20 cellular contexts compared by ENCODE assay signal in the genomic region with DNA sequence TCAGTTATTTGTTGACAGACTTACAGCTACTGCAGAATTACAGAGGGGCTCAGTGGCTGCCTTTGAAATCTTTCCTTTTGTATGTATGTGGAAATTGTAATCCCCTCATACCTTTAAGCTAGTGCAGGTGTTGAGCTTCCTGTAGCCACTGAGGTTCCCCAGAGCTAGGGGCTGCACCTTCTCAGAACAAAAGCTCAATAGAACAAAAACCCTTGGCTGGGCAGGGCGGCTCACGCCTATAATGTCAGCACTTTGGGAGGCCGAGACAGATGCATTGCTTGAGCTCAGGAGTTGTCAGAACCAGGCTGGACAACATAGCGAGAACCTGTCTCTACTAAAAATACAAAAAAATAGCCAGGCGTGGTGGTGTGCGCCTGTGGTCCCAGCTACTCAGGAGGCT. TPM values are rescaled to one million over a fixed set of nuclear protein-coding genes. Genes with fewer than 3 reads are reported as not detected.
DNase-seq lines count a peak whose midpoint lies in the region; ATAC-seq and TF ChIP-seq lines count a peak whose summit lies in the region.
"Had no signal": no experiment of that assay in that cellular context is flagged by ENCODE, and none has a peak within 500 bp of the region (broad histone marks: within the 10 kb centered on the region; RNA-seq: fewer than 3 reads in every experiment).

No MANE protein-coding gene starts in this region.

- H3K4me2 ChIP-seq in neural progenitor cell, result peak overlapping the region; percentile 39

- H3K9me3 Mint-ChIP-seq in endodermal cell, result no peaks in the 10 kb centered on the region
- H3K9me3 Mint-ChIP-seq in neural progenitor cell, result no peaks in the 10 kb centered on the region
- H3K9me3 Mint-ChIP-seq: CD8-positive, alpha-beta memory T cell had no signal

- H3K36me3 ChIP-seq in H7 (replicated peaks; ENCODE audit: control insufficient read depth, insufficient read depth, low read length) (no peaks in the 10 kb centered on the region), HUES64 (ENCODE audit: insufficient read depth, low read length) (no peaks in the 10 kb centered on the region), endodermal cell (ENCODE audit: control insufficient read depth, insufficient read depth, low read length) (peaks cover 3% of the 10 kb centered on the region), neural progenitor cell (no peaks in the 10 kb centered on the region), Peyer's patch (no peaks in the 10 kb centered on the region)
- H3K36me3 ChIP-seq: BE2C, HAP-1 had no signal

- no peak overlapping the region for H2AFZ ChIP-seq in neural progenitor cell (replicated peaks)
- H2AFZ ChIP-seq: GM23248 had no signal

- H3K4me3 ChIP-seq in H7 (ENCODE audit: insufficient read depth, low read depth, low read length) (no peak overlapping the region), HUES64 (ENCODE audit: low read length) (no peak overlapping the region), endodermal cell (ENCODE audit: low read length) (no peak overlapping the region), neural progenitor cell (no peak overlapping the region), Peyer's patch (no peak overlapping the region)
- H3K4me3 ChIP-seq: GM23248, HAP-1, K562 had no signal

- H3K27me3 ChIP-seq in H7 (ENCODE audit: control insufficient read depth, insufficient read depth, low read length), result no peaks in the 10 kb centered on the region
- H3K27me3 ChIP-seq in HUES64 (ENCODE audit: insufficient read depth, low read length), result no peaks in the 10 kb centered on the region
- no peaks in the 10 kb centered on the region for H3K27me3 ChIP-seq in endodermal cell (ENCODE audit: control insufficient read depth, insufficient read depth, low read length, poor library complexity, severe bottlenecking)
- no peaks in the 10 kb centered on the region for H3K27me3 ChIP-seq in neural progenitor cell
- H3K27me3 ChIP-seq in Peyer's patch, result no peaks in the 10 kb centered on the region
- H3K27me3 ChIP-seq: BE2C had no signal

- H3K36me3 Mint-ChIP-seq in endodermal cell (ENCODE audit: low read depth) (no peaks in the 10 kb centered on the region), neural progenitor cell (no peaks in the 10 kb centered on the region)
- H3K36me3 Mint-ChIP-seq: CD4-positive, CD25-positive, alpha-beta regulatory T cell; CD8-positive, alpha-beta memory T cell had no signal

- no peak overlapping the region for H3K9ac ChIP-seq in HUES64 (ENCODE audit: low read depth, low read length)
- no peak overlapping the region for H3K9ac ChIP-seq in endodermal cell (ENCODE audit: extremely low read depth, low read length, poor library complexity, severe bottlenecking)
- no peak overlapping the region for H3K9ac ChIP-seq in neural progenitor cell
- H3K9ac ChIP-seq: GM23248 had no signal

- peaks cover 20% of the 10 kb centered on the region for H3F3A ChIP-seq in neural progenitor cell (ENCODE audit: low read depth)

- H3K27me3 Mint-ChIP-seq in endodermal cell (ENCODE audit: insufficient read depth), result no peaks in the 10 kb centered on the region
- H3K27me3 Mint-ChIP-seq in neural progenitor cell (ENCODE audit: insufficient read depth, low read depth), result peaks cover 5% of the 10 kb centered on the region

- no peaks in the 10 kb centered on the region for H4K20me1 ChIP-seq in neural progenitor cell (ENCODE audit: low read depth)

- TF ChIP-seq CTCF in endodermal cell (conservative IDR thresholded peaks at IDR 0.05) (no peak), neural progenitor cell (IDR thresholded peaks at IDR 0.05) (no peak), Peyer's patch (IDR thresholded peaks at IDR 0.05) (no peak)

- no peak for TF ChIP-seq POLR2A in Peyer's patch (IDR thresholded peaks at IDR 0.05)

- H3K9me3 ChIP-seq in HUES64 (ENCODE audit: insufficient read depth, low read depth, low read length), result no peaks in the 10 kb centered on the region
- no peaks in the 10 kb centered on the region for H3K9me3 ChIP-seq in endodermal cell (ENCODE audit: control insufficient read depth, low read length)
- no peaks in the 10 kb centered on the region for H3K9me3 ChIP-seq in neural progenitor cell (ENCODE audit: low read depth)
- H3K9me3 ChIP-seq in Peyer's patch, result no peaks in the 10 kb centered on the region
- H3K9me3 ChIP-seq: BE2C, HAP-1 had no signal

- H3K27ac Mint-ChIP-seq in endodermal cell (peak overlapping the region; percentile 45), neural progenitor cell (no peak overlapping the region)
- H3K27ac Mint-ChIP-seq: CD4-positive, CD25-positive, alpha-beta regulatory T cell; CD8-positive, alpha-beta memory T cell had no signal

- WGBS in HUES64, result 80% methylated on average over 6 of the region's 6 CpGs
- WGBS in endodermal cell (ENCODE audit: insufficient coverage in 1 of 2, insufficient read length in 1 of 2), 2 experiments, result 90 to 93% methylated on average over 3 to 6 of the region's 6 CpGs

- peaks cover 58% of the 10 kb centered on the region for H3K4me1 Mint-ChIP-seq in endodermal cell
- peaks cover 42% of the 10 kb centered on the region for H3K4me1 Mint-ChIP-seq in neural progenitor cell
- H3K4me1 Mint-ChIP-seq: CD4-positive, CD25-positive, alpha-beta regulatory T cell; CD8-positive, alpha-beta memory T cell had no signal

- H3K4me1 ChIP-seq in HUES64 (ENCODE audit: insufficient read depth, low read length) (peaks cover 49% of the 10 kb centered on the region), endodermal cell (ENCODE audit: control insufficient read depth, insufficient read depth, low read length) (peaks cover 20% of the 10 kb centered on the region), neural progenitor cell (peaks cover 24% of the 10 kb centered on the region), Peyer's patch (no peaks in the 10 kb centered on the region)
- H3K4me1 ChIP-seq: BE2C had no signal

- H3K27ac ChIP-seq in HUES64 (ENCODE audit: low read depth, low read length) (peak overlapping the region; percentile 69; the same call in 1 of the 2 replicates), endodermal cell (ENCODE audit: low read depth, low read length) (no peak overlapping the region), neural progenitor cell (peak overlapping the region; percentile 50), Peyer's patch (no peak overlapping the region)
- H3K27ac ChIP-seq: GM23248 had no signal

- ATAC-seq in GM18870 (IDR thresholded peaks at IDR 0.05; ENCODE audit: unreplicated experiment), result no peak
- ATAC-seq: K562 had no signal

- peak; percentile 52 for DNase-seq in H7
- DNase-seq in endodermal cell, result peak; percentile 72
- DNase-seq in neural progenitor cell (ENCODE audit: low spot score), result peak; percentile 52
- no peak for DNase-seq in Peyer's patch
- DNase-seq in DMS 273 treated with DMSO at 0.1 percent for 48 hours (lab: John Stamatoyannopoulos, UW), result no peak
- DNase-seq: ACHN; BE2C; C1 segment of cervical spinal cord; CD4-positive, CD25-positive, alpha-beta regulatory T cell; CD8-positive, alpha-beta memory T cell; COR-L47; DMS153; DMS79; GDM1; GM23248; IMR-90 had no signal

- H3K4me3 Mint-ChIP-seq in endodermal cell, result no peak overlapping the region
- no peak overlapping the region for H3K4me3 Mint-ChIP-seq in neural progenitor cell
- H3K4me3 Mint-ChIP-seq: CD4-positive, CD25-positive, alpha-beta regulatory T cell; CD8-positive, alpha-beta memory T cell had no signal

- no peaks in the 10 kb centered on the region for H3K79me2 ChIP-seq in neural progenitor cell (ENCODE audit: low read depth)

RNA-seq across cellular contexts. Expression of a gene that starts 41.3 kb away (rescaled TPM):
- total RNA-seq in H7 (2014; rRNA removed; shearing (Covaris generic)), result 22.6 and 30.4 TPM in 2 replicates
- polyA plus RNA-seq in HUES64 (2013, experiment 1 of 2), result 22.3 TPM
- 26.2 TPM for polyA plus RNA-seq in HUES64 (2013, experiment 2 of 2)
- 10 to 100 TPM; 35.3 to 35.8 TPM for total RNA-seq in endodermal cell
- polyA plus RNA-seq in endodermal cell (2013, experiment 1 of 2), result 37.6 TPM
- polyA plus RNA-seq in endodermal cell (2013, experiment 2 of 2), result 35.4 TPM
- total RNA-seq in neural progenitor cell (ENCODE audit: low replicate concordance), result 50.8 and 62.9 TPM in 2 replicates
- total RNA-seq in Peyer's patch, result 10 to 100 TPM; 51.1 to 71.6 (median 65.0) TPM

Comparison
In these comparisons a context has a peak if more than half of its experiments do, and no peak if none do; other contexts are left out.
1. DNase-seq: peak in H7 (single experiment), endodermal cell (single experiment) and neural progenitor cell (single experiment); none in Peyer's patch (0 of 3) and DMS 273 treated with DMSO at 0.1 percent for 48 hours (single experiment).
2. H3K27ac ChIP-seq: peak in HUES64 (single experiment) and neural progenitor cell (single experiment); none in endodermal cell (single experiment) and Peyer's patch (0 of 4).